Comparison of ENCODE assay signal across 19 cellular contexts in genomic region chr2:222946700-222947278, GRCh38.
DNase-seq lines count a peak whose midpoint lies in the region; ATAC-seq and TF ChIP-seq lines count a peak whose summit lies in the region.
"Had no signal": no experiment of that assay in that cellular context is flagged by ENCODE, and none has a peak within 500 bp of the region (broad histone marks: within the 10 kb centered on the region; RNA-seq: fewer than 3 reads in every experiment).

No MANE protein-coding gene starts in this region.

- no peak for TF ChIP-seq CTCF in HCT116 (IDR thresholded peaks at IDR 0.05 in 2 of 3, conservative IDR thresholded peaks at IDR 0.05 in 1 of 3; ENCODE audit: borderline replicate concordance in 1 of 3, insufficient read depth in 1 of 3, low read depth in 2 of 3, low read length in 2 of 3)

- peaks cover 3 to 11% (median 3%) of the 10 kb centered on the region in 3 donors for H3K27me3 Mint-ChIP-seq in immature natural killer cell (ENCODE audit: low read depth in 3 of 3)

- no peak for TF ChIP-seq POLR2A in HCT116 (IDR thresholded peaks at IDR 0.05; ENCODE audit: borderline replicate concordance, extremely low read depth, insufficient read depth, insufficient read length)

- ATAC-seq in HCT116: peak; percentile 55
- ATAC-seq in HG02973 (IDR thresholded peaks at IDR 0.05; ENCODE audit: unreplicated experiment): no peak
- ATAC-seq: naive thymus-derived CD8-positive, alpha-beta T cell had no signal

- no peaks in the 10 kb centered on the region for H4K20me1 ChIP-seq in HCT116 (ENCODE audit: insufficient read depth)

- H3K9me3 ChIP-seq in HCT116 (ENCODE audit: control insufficient read depth in 1 of 2, insufficient read depth in 1 of 2, low read depth in 1 of 2, low read length in 2 of 2) (no peaks in the 10 kb centered on the region), SJSA1 (replicated peaks) (no peaks in the 10 kb centered on the region)
- H3K9me3 ChIP-seq: heart left ventricle, stomach had no signal

- H3K4me1 Mint-ChIP-seq in immature natural killer cell: no peaks in the 10 kb centered on the region
- H3K4me1 Mint-ChIP-seq: activated naive CD4-positive, alpha-beta T cell treated with anti-CD3 and anti-CD28 coated beads, Interleukin-2, amount 10 ng/mL, durations not matched to agents 7 days and 5 days; naive thymus-derived CD8-positive, alpha-beta T cell had no signal

- DNase-seq in HCT116 (ENCODE audit: low read depth, low spot score) (no peak), SJSA1 (ENCODE audit: low read depth in 1 of 2, low spot score in 2 of 2) (peak; percentile 48 to 75), iris pigment epithelial cell (ENCODE audit: low read depth) (peak; percentile 34), renal cortical epithelial cell (ENCODE audit: low read depth) (peak; percentile 38), T-helper 1 cell (no peak), immature natural killer cell (no peak)
- no peak for DNase-seq in stimulated activated CD4-positive, alpha-beta T cell treated with anti-CD3 and anti-CD28 coated beads, Interleukin-2, amount 100 ng/mL, for 24 hours
- DNase-seq: activated CD4-positive, alpha-beta T cell treated with anti-CD3 and anti-CD28 coated beads, Interleukin-2, amount 50 U/mL, for 1 hour; activated naive CD4-positive, alpha-beta T cell treated with anti-CD3 and anti-CD28 coated beads, Interleukin-2, amount 10 ng/mL, durations not matched to agents 7 days and 5 days; anterior cingulate cortex; DND-41; effector CD8-positive, alpha-beta T cell; heart left ventricle; naive thymus-derived CD8-positive, alpha-beta T cell; NCI-H187 treated with DMSO at 0.1 percent for 48 hours; stomach had no signal

- no peak overlapping the region for H3K4me2 ChIP-seq in HCT116 (ENCODE audit: low read length)

- H3K9ac ChIP-seq in HCT116 (ENCODE audit: low read length): no peak overlapping the region
- H3K9ac ChIP-seq: parathyroid adenoma had no signal

- peaks cover 0 to 1% (median under 1%) of the 10 kb centered on the region in 3 donors for H3K36me3 Mint-ChIP-seq in immature natural killer cell

- H3K27ac Mint-ChIP-seq in immature natural killer cell: no peak overlapping the region
- H3K27ac Mint-ChIP-seq: activated naive CD4-positive, alpha-beta T cell treated with anti-CD3 and anti-CD28 coated beads, Interleukin-2, amount 10 ng/mL, durations not matched to agents 7 days and 5 days; naive thymus-derived CD8-positive, alpha-beta T cell had no signal

- H3K27me3 ChIP-seq in HCT116 (ENCODE audit: insufficient read depth, low read length): no peaks in the 10 kb centered on the region
- no peaks in the 10 kb centered on the region; the same call in 1 of the 2 replicates for H3K27me3 ChIP-seq in SJSA1 (replicated peaks)
- H3K27me3 ChIP-seq: heart left ventricle, stomach had no signal

- H3K9me2 ChIP-seq in HCT116 (ENCODE audit: insufficient read depth): no peaks in the 10 kb centered on the region

- POLR2A ChIA-PET in HCT116 (lab: Charles Lee): no interaction called here

- RAD21 ChIA-PET in HCT116 (lab: Charles Lee; ENCODE audit: low non-redundant PET in 1 of 2, low total read pairs in 2 of 2, uncharacterized antibody in 2 of 2, unreplicated experiment in 2 of 2): no interaction called here

- H3K9me3 Mint-ChIP-seq in immature natural killer cell: no peaks in the 10 kb centered on the region
- H3K9me3 Mint-ChIP-seq: activated naive CD4-positive, alpha-beta T cell treated with anti-CD3 and anti-CD28 coated beads, Interleukin-2, amount 10 ng/mL, durations not matched to agents 7 days and 5 days; naive thymus-derived CD8-positive, alpha-beta T cell had no signal

- H3K4me3 Mint-ChIP-seq in immature natural killer cell: no peak overlapping the region
- H3K4me3 Mint-ChIP-seq: activated naive CD4-positive, alpha-beta T cell treated with anti-CD3 and anti-CD28 coated beads, Interleukin-2, amount 10 ng/mL, durations not matched to agents 7 days and 5 days; naive thymus-derived CD8-positive, alpha-beta T cell had no signal

- H3K4me1 ChIP-seq in HCT116 (ENCODE audit: control insufficient read depth in 1 of 2, insufficient read depth in 2 of 2, low read length in 2 of 2) (0 out of 4 replicates have a peak, but pooled peaks cover 3 to 7% of the 10 kb centered on the region in 2 experiments), SJSA1 (replicated peaks) (peaks cover 69% of the 10 kb centered on the region)
- H3K4me1 ChIP-seq: parathyroid adenoma had no signal

- no TSS peak for BruUV-seq in HCT116 (replicated peaks; lab: Mats Ljungman, UMichigan)

- no peak overlapping the region for H2AFZ ChIP-seq in HCT116 (ENCODE audit: low read depth, low read length, poor library complexity, severe bottlenecking)
- H2AFZ ChIP-seq: parathyroid adenoma had no signal

- CTCF ChIA-PET in HCT116 (lab: Charles Lee): no interaction called here

- H3K79me2 ChIP-seq in HCT116 (ENCODE audit: insufficient read depth, low read length): no peaks in the 10 kb centered on the region
- H3K79me2 ChIP-seq: parathyroid adenoma had no signal

- H3K4me3 ChIP-seq in HCT116 (replicated peaks in 1 of 2; ENCODE audit: low read depth in 1 of 2, low read length in 2 of 2): no peak overlapping the region
- no peak overlapping the region for H3K4me3 ChIP-seq in SJSA1
- H3K4me3 ChIP-seq: heart left ventricle, stomach had no signal

- H3K36me3 ChIP-seq in HCT116 (ENCODE audit: control insufficient read depth in 1 of 2, insufficient read depth in 2 of 2, low read length in 2 of 2) (no peaks in the 10 kb centered on the region; a peak in 1 of 4 replicates), SJSA1 (no peaks in the 10 kb centered on the region)

- no peak overlapping the region for H3K27ac ChIP-seq in HCT116 (ENCODE audit: low read depth, low read length)
- H3K27ac ChIP-seq in SJSA1: peak overlapping the region; percentile 7; the same call in 1 of the 2 replicates
- H3K27ac ChIP-seq: heart left ventricle, parathyroid adenoma, RWPE1, stomach had no signal

- intact Hi-C loops in HCT116 (cut with micrococcal nuclease): no loop called here

- TF ChIP-seq RAD21 in HCT116 (IDR thresholded peaks at IDR 0.05; ENCODE audit: low read depth): no peak

TF ChIP-seq in HCT116, 20 proteins besides CTCF, POLR2A, EP300 and RAD21:
- no peak for TF ChIP-seq TCF7L2 (IDR thresholded peaks at IDR 0.05; ENCODE audit: borderline replicate concordance, extremely low read depth, insufficient read depth, insufficient read length)
- TF ChIP-seq ZFX (IDR thresholded peaks at IDR 0.05): no peak
- TF ChIP-seq ELF1 (IDR thresholded peaks at IDR 0.05; ENCODE audit: borderline replicate concordance, low read depth): no peak
- TF ChIP-seq MAX (IDR thresholded peaks at IDR 0.05): no peak
- TF ChIP-seq REST (IDR thresholded peaks at IDR 0.05; ENCODE audit: low read depth): no peak
- no peak for TF ChIP-seq EGR1 (IDR thresholded peaks at IDR 0.05; ENCODE audit: low read depth)
- no peak for TF ChIP-seq ZBTB33 (IDR thresholded peaks at IDR 0.05; ENCODE audit: extremely low read depth, insufficient replicate concordance, low read length)
- TF ChIP-seq POLR2AphosphoS5 (IDR thresholded peaks at IDR 0.05; ENCODE audit: low read depth, low read length): no peak
- no peak for TF ChIP-seq FOSL1 (IDR thresholded peaks at IDR 0.05; ENCODE audit: low read depth)
TF ChIP-seq in HCT116: peak in this region for 0.

Comparison
In these comparisons a context has a peak if more than half of its experiments do, and no peak if none do; other contexts are left out.
1. DNase-seq: peak in SJSA1 (2 of 2), iris pigment epithelial cell (single experiment) and renal cortical epithelial cell (single experiment); none in HCT116 (single experiment), stimulated activated CD4-positive, alpha-beta T cell treated with anti-CD3 and anti-CD28 coated beads, Interleukin-2, amount 100 ng/mL, for 24 hours (0 of 2), T-helper 1 cell (0 of 5) and immature natural killer cell (0 of 3).